In genomic region chr3:136171097-136171542, GRCh38 we compare ENCODE assay signal across 12 cellular contexts. TPM values are rescaled to one million over a fixed set of nuclear protein-coding genes. Genes with fewer than 3 reads are reported as not detected.
DNase-seq lines count a peak whose midpoint lies in the region; ATAC-seq and TF ChIP-seq lines count a peak whose summit lies in the region.
"Had no signal": no experiment of that assay in that cellular context is flagged by ENCODE, and none has a peak within 500 bp of the region (broad histone marks: within the 10 kb centered on the region; RNA-seq: fewer than 3 reads in every experiment).

No MANE protein-coding gene starts in this region.

- no peak overlapping the region for H3K4me2 ChIP-seq in DND-41 (ENCODE audit: insufficient read depth, low read length)

- peaks cover 21% of the 10 kb centered on the region for H3K4me1 Mint-ChIP-seq in activated naive CD8-positive, alpha-beta T cell treated with anti-CD3 and anti-CD28 coated beads, Interleukin-2, amount 10 ng/mL, durations not matched to agents 7 days and 5 days
- peaks cover 15% of the 10 kb centered on the region for H3K4me1 Mint-ChIP-seq in nephron progenitor cell

- no peak overlapping the region for H2AFZ ChIP-seq in DND-41 (ENCODE audit: low read depth, low read length)

- in situ Hi-C loops in G401 (cut with HindIII; ENCODE audit: low sequenced_read_pairs): no loop called here

- 0 out of 2 replicates have a peak, but pooled peaks cover 3% of the 10 kb centered on the region for H3K36me3 ChIP-seq in DND-41 (ENCODE audit: insufficient read depth, low read length)

- no peaks in the 10 kb centered on the region for H3K27me3 ChIP-seq in DND-41 (ENCODE audit: insufficient read depth, low read length, poor library complexity)
- H3K27me3 ChIP-seq: testis had no signal

- peaks cover 92% of the 10 kb centered on the region for H4K20me1 ChIP-seq in DND-41 (ENCODE audit: insufficient read depth, low read length)

- ATAC-seq in DND-41 (ENCODE audit: insufficient read depth, low read depth) (no peak), HG03135 (IDR thresholded peaks at IDR 0.05; ENCODE audit: unreplicated experiment) (no peak)
- ATAC-seq in activated naive CD8-positive, alpha-beta T cell treated with anti-CD3 and anti-CD28 coated beads, Interleukin-2, amount 10 ng/mL, durations not matched to agents 7 days and 5 days (ENCODE audit: low read depth): peak; percentile 30

- H3K27ac ChIP-seq in DND-41 (ENCODE audit: low read length): 0 out of 2 replicates have a peak overlapping the region, but pooled peaks have one; percentile 28
- H3K27ac ChIP-seq: SK-N-MC, testis had no signal

- peak overlapping the region; percentile 62 for H3K27ac Mint-ChIP-seq in activated naive CD8-positive, alpha-beta T cell treated with anti-CD3 and anti-CD28 coated beads, Interleukin-2, amount 10 ng/mL, durations not matched to agents 7 days and 5 days
- peak overlapping the region; percentile 64 for H3K27ac Mint-ChIP-seq in nephron progenitor cell

- no peaks in the 10 kb centered on the region for H3K9me3 ChIP-seq in DND-41 (ENCODE audit: insufficient read depth, low read length, severe bottlenecking)
- H3K9me3 ChIP-seq: testis had no signal

- H3K9me3 Mint-ChIP-seq in activated naive CD8-positive, alpha-beta T cell treated with anti-CD3 and anti-CD28 coated beads, Interleukin-2, amount 10 ng/mL, durations not matched to agents 7 days and 5 days: no peaks in the 10 kb centered on the region
- H3K9me3 Mint-ChIP-seq in nephron progenitor cell: peaks cover 24% of the 10 kb centered on the region

- H3K4me3 Mint-ChIP-seq in activated naive CD8-positive, alpha-beta T cell treated with anti-CD3 and anti-CD28 coated beads, Interleukin-2, amount 10 ng/mL, durations not matched to agents 7 days and 5 days: no peak overlapping the region
- no peak overlapping the region for H3K4me3 Mint-ChIP-seq in nephron progenitor cell

- TF ChIP-seq CTCF in DND-41 (IDR thresholded peaks at IDR 0.05; ENCODE audit: borderline replicate concordance, extremely low read depth, low read length, poor library complexity, severe bottlenecking): no peak
- no peak for TF ChIP-seq CTCF in nephron progenitor cell (IDR thresholded peaks at IDR 0.05)

- H3K9ac ChIP-seq in DND-41 (ENCODE audit: low read depth, low read length): no peak overlapping the region

- DNase-seq in DND-41 (no peak), HPDE6-E6E7 (ENCODE audit: extremely low spot score) (peak; percentile 40), nephron progenitor cell (no peak), G401 (ENCODE audit: low spot score) (no peak), HK-2 (ENCODE audit: unreplicated experiment) (no peak), NCI-H748 (lab: John Stamatoyannopoulos, UW; ENCODE audit: unreplicated experiment) (no peak)
- DNase-seq in activated naive CD8-positive, alpha-beta T cell treated with anti-CD3 and anti-CD28 coated beads, Interleukin-2, amount 10 ng/mL, durations not matched to agents 7 days and 5 days: no peak
- DNase-seq: effector CD4-positive, alpha-beta T cell; NCI-H1694 treated with DMSO at 0.1 percent for 48 hours; testis had no signal

- H3K4me3 ChIP-seq in DND-41 (ENCODE audit: low read depth in 1 of 2, low read length in 2 of 2): no peak overlapping the region
- H3K4me3 ChIP-seq: SK-N-MC, testis had no signal

- peaks cover 11% of the 10 kb centered on the region for H3K36me3 Mint-ChIP-seq in activated naive CD8-positive, alpha-beta T cell treated with anti-CD3 and anti-CD28 coated beads, Interleukin-2, amount 10 ng/mL, durations not matched to agents 7 days and 5 days
- peaks cover 32% of the 10 kb centered on the region for H3K36me3 Mint-ChIP-seq in nephron progenitor cell (ENCODE audit: low read depth)

- H3K27me3 Mint-ChIP-seq in activated naive CD8-positive, alpha-beta T cell treated with anti-CD3 and anti-CD28 coated beads, Interleukin-2, amount 10 ng/mL, durations not matched to agents 7 days and 5 days: no peaks in the 10 kb centered on the region
- no peaks in the 10 kb centered on the region for H3K27me3 Mint-ChIP-seq in nephron progenitor cell (ENCODE audit: low read depth, poor library complexity)

- H3K4me1 ChIP-seq in DND-41 (ENCODE audit: insufficient read depth, low read length): peaks cover 18% of the 10 kb centered on the region
- H3K4me1 ChIP-seq: testis had no signal

- H3K79me2 ChIP-seq in DND-41 (ENCODE audit: insufficient read depth, low read length): peaks cover 100% of the 10 kb centered on the region

- POLR2A ChIA-PET in activated naive CD8-positive, alpha-beta T cell treated with anti-CD3 and anti-CD28 coated beads, Interleukin-2, amount 10 ng/mL, durations not matched to agents 7 days and 5 days (lab: Charles Lee): interaction anchor here (1.4 kb wide), 1 partner anchor 24 kb away, joined by 3 read pairs; no protein-coding TSS in a partner anchor

RNA-seq across cellular contexts. Expression of gene MSL2, which starts 25.0 kb away (rescaled TPM):
- total RNA-seq in activated naive CD8-positive, alpha-beta T cell treated with anti-CD3 and anti-CD28 coated beads, Interleukin-2, amount 10 ng/mL, durations not matched to agents 7 days and 5 days: 10 to 100 TPM; 71.4 to 71.5 TPM
- total RNA-seq in G401 (2014; rRNA removed; shearing (Covaris generic)): 12.0 and 31.7 TPM in 2 replicates
